Comparison of ENCODE assay signal across 19 cellular contexts in the genomic region with DNA sequence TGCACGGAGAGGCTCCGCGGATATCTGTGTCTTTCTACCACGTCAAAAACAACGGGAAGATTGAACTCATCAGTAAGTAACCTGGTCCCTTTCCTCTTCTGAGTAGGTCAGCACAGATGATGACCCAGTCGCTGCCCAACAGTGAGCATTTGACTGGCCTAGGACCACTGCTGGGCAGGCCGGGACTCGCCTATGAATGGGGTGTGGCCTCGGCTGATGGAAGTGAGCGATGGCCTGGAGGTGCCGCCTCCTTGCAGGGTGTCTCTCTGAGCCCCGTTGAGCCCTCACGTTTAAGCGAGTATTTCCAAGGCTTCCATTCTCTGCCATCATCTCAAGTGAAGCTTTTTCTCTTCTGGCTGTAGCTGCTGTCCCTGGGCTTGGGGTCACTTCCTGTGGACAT. TPM values are rescaled to one million over a fixed set of nuclear protein-coding genes. Genes with fewer than 3 reads are reported as not detected.
DNase-seq lines count a peak whose midpoint lies in the region; ATAC-seq, FAIRE-seq and TF ChIP-seq lines count a peak whose summit lies in the region.
"Had no signal": no experiment of that assay in that cellular context is flagged by ENCODE, and none has a peak within 500 bp of the region (broad histone marks: within the 10 kb centered on the region; RNA-seq: fewer than 3 reads in every experiment).

No MANE protein-coding gene starts in this region.

- H3K14ac ChIP-seq in H9 (ENCODE audit: insufficient read depth, low read length): no peak overlapping the region

- H3K4me2 ChIP-seq in H9 (ENCODE audit: insufficient read depth, insufficient read length, low read length): no peak overlapping the region
- no peak overlapping the region for H3K4me2 ChIP-seq in K562 (ENCODE audit: insufficient read depth, low read length)

- intact Hi-C loops in K562 (cut with micrococcal nuclease): loop anchor here (10.0 kb wide), 1 partner anchor 62 kb away; no protein-coding TSS in a partner anchor

- H2AK5ac ChIP-seq in H9 (ENCODE audit: insufficient read length, low read length): no peak overlapping the region

- H3K4me1 Mint-ChIP-seq in H9 (no peaks in the 10 kb centered on the region), glutamatergic neuron (ENCODE audit: low read depth, unreplicated experiment) (no peaks in the 10 kb centered on the region)
- H3K4me1 Mint-ChIP-seq: B cell had no signal

- H3K4me3 ChIP-seq in GM12875 (ENCODE audit: low read depth, low read length): no peak overlapping the region
- H3K4me3 ChIP-seq in K562: no peak overlapping the region

- in situ Hi-C loops in K562 (cut with MboI): no loop called here

- H3K27ac Mint-ChIP-seq in H9 (peak overlapping the region in 2 of 3 experiments; percentile 16 to 18; a peak in 2 of 7 replicates), glutamatergic neuron (ENCODE audit: unreplicated experiment) (peak overlapping the region; percentile 48)
- H3K27ac Mint-ChIP-seq: B cell had no signal

- H2BK20ac ChIP-seq in H9 (ENCODE audit: low read depth, low read length, poor library complexity, severe bottlenecking): no peak overlapping the region

- H3K36me3 Mint-ChIP-seq in H9 (ENCODE audit: insufficient read depth in 1 of 3, low read depth in 3 of 3) (peaks cover 75 to 96% (median 95%) of the 10 kb centered on the region in 3 experiments), glutamatergic neuron (ENCODE audit: unreplicated experiment) (no peaks in the 10 kb centered on the region)

- H3K79me1 ChIP-seq in H9 (ENCODE audit: insufficient read depth, low read depth, low read length, poor library complexity, severe bottlenecking): peaks cover 19% of the 10 kb centered on the region

- H3K4me1 ChIP-seq in H9 (ENCODE audit: insufficient read depth, low read length) (no peaks in the 10 kb centered on the region), K562 (replicated peaks in 1 of 2; ENCODE audit: control insufficient read depth in 2 of 2, insufficient read depth in 2 of 2, low read length in 2 of 2) (0 out of 5 replicates have a peak, but pooled peaks cover 0 to 2% of the 10 kb centered on the region in 2 experiments)

- no peak overlapping the region for H3K56ac ChIP-seq in H9 (ENCODE audit: insufficient read length, low read depth, low read length)

- no peaks in the 10 kb centered on the region for H3K23me2 ChIP-seq in H9 (ENCODE audit: insufficient read length, low read depth, low read length, poor library complexity, severe bottlenecking)

- no peak overlapping the region for H4K8ac ChIP-seq in H9 (replicated peaks; ENCODE audit: insufficient read length, low read depth, low read length)

- H3K23ac ChIP-seq in H9 (ENCODE audit: insufficient read length, low read depth, low read length): no peak overlapping the region

- POLR2A ChIA-PET in K562 (lab: Yijun Ruan, JAX): interaction anchor here (1.6 kb wide), 1 partner anchor 31 kb away, joined by 4 read pairs; a partner anchor contains a TSS

- no peak overlapping the region for H3T11ph ChIP-seq in H9 (ENCODE audit: low read length)

- H3K18ac ChIP-seq in H9 (ENCODE audit: insufficient read length, low read depth, low read length): no peak overlapping the region

- H4K91ac ChIP-seq in H9 (ENCODE audit: insufficient read length, low read depth, low read length): no peak overlapping the region

- TF ChIP-seq CTCF in GM12875 (IDR thresholded peaks at IDR 0.05; ENCODE audit: borderline replicate concordance, insufficient read depth, low read depth, low read length) (0 out of 2 replicates have a peak, but pooled peaks have one; percentile 0), H9 (conservative IDR thresholded peaks at IDR 0.05) (no peak), K562 (IDR thresholded peaks at IDR 0.05 in 2 of 3, conservative IDR thresholded peaks at IDR 0.05 in 1 of 3; ENCODE audit: insufficient read depth in 2 of 3, low read depth in 1 of 3, low read length in 3 of 3) (no peak), glutamatergic neuron (IDR thresholded peaks at IDR 0.05; ENCODE audit: partially characterized antibody, unreplicated experiment) (no peak)

- H4K5ac ChIP-seq in H9 (ENCODE audit: insufficient read length, low read depth, low read length): no peak overlapping the region

- DNase-seq in H9: no peak
- no peak for DNase-seq in K562 (ENCODE audit: extremely low read depth in 1 of 4, low spot score in 3 of 4)
- DNase-seq in glutamatergic neuron: no peak
- no peak for DNase-seq in NCI-H226
- DNase-seq in SW 1271 (lab: John Stamatoyannopoulos, UW): no peak
- DNase-seq: DMS 273 treated with DMSO at 0.1 percent for 48 hours; DND-41; H7; Kasumi-1; NCI-H1092 treated with DMSO at 0.1 percent for 48 hours; NCI-H146; NCI-H2081; NCI-H2171 treated with DMSO at 0.1 percent for 48 hours; NK-92 treated with Interleukin-12 subunit alpha and Interleukin-12 subunit beta, amount 100 ng/mL, for 24 hours had no signal

- H3K27ac ChIP-seq in H9 (ENCODE audit: insufficient read length, low read depth, low read length) (no peak overlapping the region), K562 (ENCODE audit: extremely low read depth, low read depth, low read length) (no peak overlapping the region)
- H3K27ac ChIP-seq: HL-60 had no signal

- TF ChIP-seq RAD21 in K562 (CRISPR knock-in tag; conservative IDR thresholded peaks at IDR 0.05 in 1 of 2, IDR thresholded peaks at IDR 0.05 in 1 of 2): no peak

- no CpG with 5 or more reads among the region's 14 CpGs for WGBS in H9 (ENCODE audit: extremely low coverage, insufficient read length, low lambda C conversion rate)
- WGBS in K562 (ENCODE audit: insufficient coverage, low coverage, missing lambda C conversion rate): 93% methylated on average over 14 of the region's 14 CpGs

- no peaks in the 10 kb centered on the region for H4K20me1 ChIP-seq in H9 (ENCODE audit: control insufficient read depth, insufficient read depth, insufficient read length)
- peaks cover 6% of the 10 kb centered on the region for H4K20me1 ChIP-seq in K562 (replicated peaks; ENCODE audit: control insufficient read depth, insufficient read depth, low read length)

- H3K79me2 ChIP-seq in H9 (ENCODE audit: insufficient read depth, low read length): peaks cover 3% of the 10 kb centered on the region; the same call in 1 of the 2 replicates
- H3K79me2 ChIP-seq in K562 (ENCODE audit: control insufficient read depth, insufficient read depth, low read length): peaks cover 60% of the 10 kb centered on the region

- no TSS peak for BruUV-seq in K562 (replicated peaks; lab: Mats Ljungman, UMichigan)

- TF ChIP-seq POLR2A in K562 (conservative IDR thresholded peaks at IDR 0.05): no peak

- H2BK5ac ChIP-seq in H9 (ENCODE audit: insufficient read length, low read length): no peak overlapping the region

- no peak overlapping the region for H3K9ac ChIP-seq in H9 (ENCODE audit: extremely low read depth, insufficient read length, low read length)
- no peak overlapping the region for H3K9ac ChIP-seq in K562 (ENCODE audit: insufficient read depth in 1 of 2, low read depth in 2 of 2, low read length in 2 of 2)

- no peak overlapping the region for H2AFZ ChIP-seq in H9 (ENCODE audit: low read length)
- H2AFZ ChIP-seq in K562 (ENCODE audit: low read depth, low read length): no peak overlapping the region

- no peak overlapping the region for H3K4ac ChIP-seq in H9 (ENCODE audit: low read depth, low read length)

- H3K9me3 ChIP-seq in H9 (ENCODE audit: control insufficient read depth, low read depth, low read length): no peaks in the 10 kb centered on the region
- no peaks in the 10 kb centered on the region for H3K9me3 ChIP-seq in K562 (replicated peaks; ENCODE audit: control insufficient read depth, insufficient read depth, low read depth, low read length)

- H3K4me3 Mint-ChIP-seq in H9 (no peak overlapping the region), glutamatergic neuron (ENCODE audit: unreplicated experiment) (no peak overlapping the region)
- H3K4me3 Mint-ChIP-seq: B cell, IgD-negative memory B cell had no signal

- CTCF ChIA-PET in K562 (lab: Yijun Ruan, JAX; ENCODE audit: low intra/inter-chr PET ratio): no interaction called here

- ATAC-seq in K562 (peak; percentile 16; the same call in 2 of the 3 replicates), HG02610 (IDR thresholded peaks at IDR 0.05; ENCODE audit: unreplicated experiment) (no peak)

- H3K27me3 Mint-ChIP-seq in H9 (ENCODE audit: low read depth): no peaks in the 10 kb centered on the region; the same call in 1 of the 2 replicates
- peaks cover 4% of the 10 kb centered on the region for H3K27me3 Mint-ChIP-seq in glutamatergic neuron (ENCODE audit: unreplicated experiment)
- H3K27me3 Mint-ChIP-seq: B cell, IgD-negative memory B cell had no signal

- no peaks in the 10 kb centered on the region for H3K9me1 ChIP-seq in K562 (ENCODE audit: control insufficient read depth, insufficient read depth, low read length)

- no peak for FAIRE-seq in K562 (lab: Jason Lieb, UNC)

- no peak overlapping the region for H2BK15ac ChIP-seq in H9 (ENCODE audit: low read depth, low read length)

- H2BK120ac ChIP-seq in H9 (ENCODE audit: low read depth, low read length, poor library complexity, severe bottlenecking): no peak overlapping the region

- H2BK12ac ChIP-seq in H9 (ENCODE audit: insufficient read length, low read depth, low read length): no peak overlapping the region

- TF ChIP-seq EP300 in K562 (IDR thresholded peaks at IDR 0.05; ENCODE audit: low read length): no peak

- peaks cover 96% of the 10 kb centered on the region for H3K36me3 ChIP-seq in K562 (ENCODE audit: control insufficient read depth, insufficient read depth, low read length)

- H3K9me3 Mint-ChIP-seq in H9 (no peaks in the 10 kb centered on the region; a peak in 2 of 5 replicates), glutamatergic neuron (ENCODE audit: unreplicated experiment) (no peaks in the 10 kb centered on the region)
- H3K9me3 Mint-ChIP-seq: IgD-negative memory B cell had no signal

- no peaks in the 10 kb centered on the region for H3K27me3 ChIP-seq in H9 (ENCODE audit: insufficient read depth, low read length)
- no peaks in the 10 kb centered on the region for H3K27me3 ChIP-seq in K562 (ENCODE audit: control insufficient read depth in 2 of 2, insufficient read depth in 2 of 2, low read length in 2 of 2)

RNA-seq across cellular contexts. Expression of a gene that starts 18.1 kb away (rescaled TPM):
- 337 and 343 TPM in 2 replicates for total RNA-seq in H9 (2021)
- 583 and 880 TPM in 2 replicates for total RNA-seq in K562 (2011; cell fraction: chromatin; rRNA removed; ENCODE audit: low replicate concordance)
- total RNA-seq in K562 (2011; cell fraction: nucleolus; rRNA removed): 353 and 358 TPM in 2 replicates
- 465 and 579 TPM in 2 replicates for total RNA-seq in K562 (2011; cell fraction: nucleoplasm; rRNA removed)
- 334 and 358 TPM in 2 replicates for total RNA-seq in K562 (2014; rRNA removed)
- 357 and 410 TPM in 2 replicates for total RNA-seq in K562 (2014; rRNA removed; fragmentation: Illumina TruSeq; extraction: Trizol)
- total RNA-seq in K562 (2015; rRNA removed; fragmentation: Illumina TruSeq; extraction: Trizol): 407 and 420 TPM in 2 replicates
- total RNA-seq in K562 (2021): 387 and 416 TPM in 2 replicates
- 216 and 279 TPM in 2 replicates for polyA plus RNA-seq in K562 (2011; rRNA removed)
- 139 and 199 TPM in 2 replicates for polyA plus RNA-seq in K562 (2011; cell fraction: cytosol; rRNA removed)
- 409 and 424 TPM in 2 replicates for polyA plus RNA-seq in K562 (2011; cell fraction: nucleus; rRNA removed)
- polyA plus RNA-seq in K562 (2012): 202 and 329 TPM in 2 replicates
- polyA plus RNA-seq in K562 (2014; fragmentation: Illumina TruSeq; extraction: Trizol): 494 and 496 TPM in 2 replicates
- 10 to 100 TPM; 25.9 to 57.6 TPM for polyA plus RNA-seq in K562 (2014; fragmentation: Nextera tagmentation; extraction: Ambion mirVana)
- 263 and 278 TPM in 2 replicates for polyA plus RNA-seq in K562 (2014; rRNA removed)
- 295 and 299 TPM in 2 replicates for polyA minus RNA-seq in K562 (2011; rRNA and poly(A)+ RNA removed)
- 126 and 190 TPM in 2 replicates for polyA minus RNA-seq in K562 (2011; cell fraction: cytosol; rRNA and poly(A)+ RNA removed)
- 97.9 and 165 TPM in 2 replicates for polyA minus RNA-seq in K562 (2011; cell fraction: nucleus; rRNA and poly(A)+ RNA removed)
- total RNA-seq in glutamatergic neuron (ENCODE audit: unreplicated experiment): 136 TPM

RNA-seq across cellular contexts. Expression of a gene that starts 30.7 kb away (rescaled TPM):
- total RNA-seq in H9 (2021) (18.4 and 19.3 TPM in 2 replicates), K562 (2014; rRNA removed) (8.2 and 8.9 TPM in 2 replicates), K562 (2014; rRNA removed; fragmentation: Illumina TruSeq; extraction: Trizol) (0.84 and 1.1 TPM in 2 replicates), K562 (2015; rRNA removed; fragmentation: Illumina TruSeq; extraction: Trizol) (4.0 and 4.2 TPM in 2 replicates), K562 (2021) (17.3 and 19.8 TPM in 2 replicates), glutamatergic neuron (ENCODE audit: unreplicated experiment) (27.3 TPM)
- 5.2 and 11.8 TPM in 2 replicates for total RNA-seq in K562 (2011; cell fraction: chromatin; rRNA removed; ENCODE audit: low replicate concordance)
- 6.2 and 7.2 TPM in 2 replicates for total RNA-seq in K562 (2011; cell fraction: nucleolus; rRNA removed)
- 5.4 and 5.7 TPM in 2 replicates for total RNA-seq in K562 (2011; cell fraction: nucleoplasm; rRNA removed)
- polyA plus RNA-seq in K562 (2011; rRNA removed) (3.6 and 6.8 TPM in 2 replicates), K562 (2014; fragmentation: Illumina TruSeq; extraction: Trizol) (2.1 and 5.7 TPM in 2 replicates), K562 (2014; fragmentation: Nextera tagmentation; extraction: Ambion mirVana) (under 1 TPM; 0.18 to 0.24 TPM), K562 (2014; rRNA removed) (10.3 and 10.6 TPM in 2 replicates)
- 10.4 and 21.4 TPM in 2 replicates for polyA plus RNA-seq in K562 (2011; cell fraction: cytosol; rRNA removed)
- polyA plus RNA-seq in K562 (2011; cell fraction: nucleus; rRNA removed): 5.1 and 6.2 TPM in 2 replicates
- 10.2 and 24.4 TPM in 2 replicates for polyA plus RNA-seq in K562 (2012)
- polyA minus RNA-seq in K562 (2011; rRNA and poly(A)+ RNA removed): 1.3 and 1.8 TPM in 2 replicates
- 6.8 and 9.4 TPM in 2 replicates for polyA minus RNA-seq in K562 (2011; cell fraction: cytosol; rRNA and poly(A)+ RNA removed)
- polyA minus RNA-seq in K562 (2011; cell fraction: nucleus; rRNA and poly(A)+ RNA removed): 1.6 and 2.2 TPM in 2 replicates

RNA-seq across cellular contexts. Expression of a gene that starts 58.5 kb away (rescaled TPM):
- total RNA-seq in H9 (2021) (40.6 and 45.6 TPM in 2 replicates), K562 (2014; rRNA removed) (5.5 and 9.1 TPM in 2 replicates), K562 (2014; rRNA removed; fragmentation: Illumina TruSeq; extraction: Trizol) (8.7 and 12.5 TPM in 2 replicates), K562 (2015; rRNA removed; fragmentation: Illumina TruSeq; extraction: Trizol) (15.9 and 16.9 TPM in 2 replicates), K562 (2021) (50.4 and 51.6 TPM in 2 replicates), glutamatergic neuron (ENCODE audit: unreplicated experiment) (22.2 TPM)
- total RNA-seq in K562 (2011; cell fraction: chromatin; rRNA removed; ENCODE audit: low replicate concordance): 26.7 and 72.5 TPM in 2 replicates
- total RNA-seq in K562 (2011; cell fraction: nucleolus; rRNA removed): 24.0 and 30.0 TPM in 2 replicates
- total RNA-seq in K562 (2011; cell fraction: nucleoplasm; rRNA removed): 21.8 and 23.5 TPM in 2 replicates
- polyA plus RNA-seq in K562 (2011; rRNA removed) (45.7 and 47.0 TPM in 2 replicates), K562 (2014; fragmentation: Illumina TruSeq; extraction: Trizol) (33.3 and 35.4 TPM in 2 replicates), K562 (2014; fragmentation: Nextera tagmentation; extraction: Ambion mirVana) (1 to 10 TPM; 2.7 to 7.7 TPM), K562 (2014; rRNA removed) (17.2 and 32.5 TPM in 2 replicates)
- polyA plus RNA-seq in K562 (2011; cell fraction: cytosol; rRNA removed): 23.9 and 55.1 TPM in 2 replicates
- 30.5 and 42.3 TPM in 2 replicates for polyA plus RNA-seq in K562 (2011; cell fraction: nucleus; rRNA removed)
- polyA plus RNA-seq in K562 (2012): 35.9 and 57.5 TPM in 2 replicates
- 25.4 and 40.0 TPM in 2 replicates for polyA minus RNA-seq in K562 (2011; rRNA and poly(A)+ RNA removed)
- polyA minus RNA-seq in K562 (2011; cell fraction: cytosol; rRNA and poly(A)+ RNA removed): 16.8 and 32.4 TPM in 2 replicates
- polyA minus RNA-seq in K562 (2011; cell fraction: nucleus; rRNA and poly(A)+ RNA removed): 11.8 and 17.4 TPM in 2 replicates
